8 cellular contexts compared by ENCODE assay signal in the genomic region with DNA sequence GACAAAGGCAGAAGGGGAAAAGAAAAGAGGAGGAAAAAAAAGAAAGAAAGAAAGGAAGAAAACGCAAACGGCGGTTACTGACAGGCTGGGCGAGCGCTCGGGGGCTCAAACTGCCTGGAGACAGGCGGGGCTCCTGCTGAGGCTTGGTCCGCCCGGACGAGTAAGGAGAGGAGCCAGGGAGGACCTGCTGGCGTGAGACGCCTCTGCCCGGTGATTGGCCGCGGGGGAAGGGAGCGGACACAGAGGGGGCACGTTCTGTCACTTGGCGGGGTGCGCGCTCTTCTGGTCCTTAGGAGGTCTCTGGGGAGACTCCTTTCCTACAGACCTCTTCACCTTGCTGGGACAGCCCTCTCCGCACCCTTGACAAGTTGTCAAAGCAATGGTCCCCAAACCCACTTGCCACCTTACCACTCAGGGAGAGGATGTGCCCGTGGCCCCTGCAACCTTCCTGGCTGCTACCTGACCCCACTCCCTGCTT. TPM values are rescaled to one million over a fixed set of nuclear protein-coding genes. Genes with fewer than 3 reads are reported as not detected.
DNase-seq lines count a peak whose midpoint lies in the region; ATAC-seq and TF ChIP-seq lines count a peak whose summit lies in the region.

No MANE protein-coding gene starts in this region.

- peak overlapping the region; percentile 99 for H3K27ac Mint-ChIP-seq in Calu3 (ENCODE audit: unreplicated experiment)

- H3K9me3 ChIP-seq in esophagus (ENCODE audit: control insufficient read depth in 2 of 2, insufficient read depth in 1 of 2, low read depth in 1 of 2, low read length in 1 of 2) (no peaks in the 10 kb centered on the region), neuron (ENCODE audit: low read length) (no peaks in the 10 kb centered on the region)

- no peak for TF ChIP-seq CTCF in Calu3 (IDR thresholded peaks at IDR 0.05; ENCODE audit: unreplicated experiment)

- intact Hi-C loops in Calu3 (cut with micrococcal nuclease; ENCODE audit: unreplicated experiment), result loop anchor here (5.0 kb wide), 1 partner anchor 96 kb away; no protein-coding TSS in a partner anchor

- peaks cover 59% of the 10 kb centered on the region for H3K4me1 Mint-ChIP-seq in Calu3 (ENCODE audit: low read depth, unreplicated experiment)

- TSS peak; percentile 78 for BruUV-seq in Calu3 (replicated peaks; lab: Mats Ljungman, UMichigan)

- H3K4me3 ChIP-seq in esophagus (ENCODE audit: low read depth in 1 of 2, low read length in 2 of 2), result peak overlapping the region; percentile 56 to 58
- H3K4me3 ChIP-seq in neuron (ENCODE audit: low read length), result peak overlapping the region; percentile 66

- peaks cover 0 to 2% of the 10 kb centered on the region in 2 donors for H3K27me3 ChIP-seq in esophagus (ENCODE audit: control insufficient read depth in 1 of 2, insufficient read depth in 2 of 2, low read length in 2 of 2)
- no peaks in the 10 kb centered on the region for H3K27me3 ChIP-seq in neuron (ENCODE audit: insufficient read depth, low read length)

- no peaks in the 10 kb centered on the region for H3K27me3 Mint-ChIP-seq in Calu3 (ENCODE audit: unreplicated experiment)

- no peak overlapping the region for H2AFZ ChIP-seq in neuron (ENCODE audit: low read depth, low read length)

- H3K36me3 ChIP-seq in esophagus (ENCODE audit: control insufficient read depth in 2 of 2, insufficient read depth in 2 of 2, low read length in 1 of 2) (no peaks in the 10 kb centered on the region), neuron (ENCODE audit: insufficient read depth, low read length) (peaks cover 5% of the 10 kb centered on the region)

- peak; percentile 10; the same call in 1 of the 2 replicates for TF ChIP-seq POLR2A in Raji (IDR thresholded peaks at IDR 0.05; ENCODE audit: insufficient read depth, low read depth, low read length)

- peak overlapping the region; percentile 76 to 90 for H3K27ac ChIP-seq in esophagus (ENCODE audit: low read depth in 2 of 2, low read length in 1 of 2)

- no peak for DNase-seq in Calu3
- DNase-seq in G401 (ENCODE audit: low spot score), result no peak
- no peak for DNase-seq in HCEC 1CT

- no peaks in the 10 kb centered on the region for H3K9me3 Mint-ChIP-seq in Calu3 (ENCODE audit: low read depth, unreplicated experiment)

- in situ Hi-C loops in G401 (cut with HindIII; ENCODE audit: low sequenced_read_pairs), result no loop called here

- H3K4me1 ChIP-seq in esophagus (ENCODE audit: control insufficient read depth in 2 of 2, insufficient read depth in 2 of 2, low read length in 1 of 2) (peaks cover 0 to 4% of the 10 kb centered on the region in 2 donors), neuron (ENCODE audit: insufficient read depth, low read length) (peaks cover 41% of the 10 kb centered on the region)

- peak overlapping the region; percentile 86 for H3K4me3 Mint-ChIP-seq in Calu3 (ENCODE audit: low read depth, unreplicated experiment)

- peak; percentile 44 for ATAC-seq in GM19025 (IDR thresholded peaks at IDR 0.05; ENCODE audit: low read depth, unreplicated experiment)
- peak; percentile 35 for ATAC-seq in HG03097 (IDR thresholded peaks at IDR 0.05; ENCODE audit: low FRiP score, unreplicated experiment)

- peaks cover 50% of the 10 kb centered on the region for H3K36me3 Mint-ChIP-seq in Calu3 (ENCODE audit: insufficient read depth, unreplicated experiment)

- CTCF ChIA-PET in Calu3 (lab: Charles Lee), result no interaction called here

- WGBS in esophagus, 2 donors, result 0 to 1% methylated on average over 20 to 22 of the region's 22 CpGs

RNA-seq across cellular contexts. Expression of a gene that starts 0.8 kb away (rescaled TPM):
- 17.4 and 21.4 TPM in 2 replicates for total RNA-seq in Calu3 (2022)
- 1 to 10 TPM; 1.3 to 2.6 TPM for polyA plus RNA-seq in esophagus
- 14.3 and 15.8 TPM in 2 replicates for total RNA-seq in G401 (2014; rRNA removed; shearing (Covaris generic))

RNA-seq across cellular contexts. Expression of a gene that starts 41.7 kb away (rescaled TPM):
- 46.2 and 94.8 TPM in 2 replicates for total RNA-seq in Calu3 (2022)
- polyA plus RNA-seq in esophagus, result 1 to 10 TPM; 2.2 to 2.3 TPM
- 5.9 TPM in 1 of 2 replicates, not detected in the other for total RNA-seq in G401 (2014; rRNA removed; shearing (Covaris generic))

RNA-seq across cellular contexts. Expression of a gene that starts 43.1 kb away (rescaled TPM):
- total RNA-seq in Calu3 (2022), result not detected in 2 replicates
- not detected for polyA plus RNA-seq in esophagus
- total RNA-seq in G401 (2014; rRNA removed; shearing (Covaris generic)), result not detected in 2 replicates
